10 cellular contexts compared by ENCODE assay signal in genomic region chr9:99130069-99130468, GRCh38. TPM values are rescaled to one million over a fixed set of nuclear protein-coding genes. Genes with fewer than 3 reads are reported as not detected.
DNase-seq lines count a peak whose midpoint lies in the region; ATAC-seq, FAIRE-seq and TF ChIP-seq lines count a peak whose summit lies in the region.
"Had no signal": no experiment of that assay in that cellular context is flagged by ENCODE, and none has a peak within 500 bp of the region (broad histone marks: within the 10 kb centered on the region; RNA-seq: fewer than 3 reads in every experiment).

No MANE protein-coding gene starts in this region.

- H3K36me3 Mint-ChIP-seq in activated CD4-positive, alpha-beta memory T cell treated with anti-CD3 and anti-CD28 coated beads for 36 hours: peaks cover 15% of the 10 kb centered on the region
- peaks cover 75% of the 10 kb centered on the region for H3K36me3 Mint-ChIP-seq in activated CD4-positive, alpha-beta memory T cell treated with anti-CD3 and anti-CD28 coated beads, Interleukin-2, amount 10 ng/mL, durations not matched to agents 7 days and 5 days (ENCODE audit: low read depth)
- H3K36me3 Mint-ChIP-seq in stimulated activated memory B cell treated with anti-CD40 and anti-IgM and Interleukin-4, amounts not matched to agents 10 μg/mL and 1 μg/mL and 100 μg/mL, for 72 hours: peaks cover 19% of the 10 kb centered on the region

- peak overlapping the region; percentile 23 for H3K27ac Mint-ChIP-seq in activated CD4-positive, alpha-beta memory T cell treated with anti-CD3 and anti-CD28 coated beads for 36 hours
- H3K27ac Mint-ChIP-seq in activated CD4-positive, alpha-beta memory T cell treated with anti-CD3 and anti-CD28 coated beads, Interleukin-2, amount 10 ng/mL, durations not matched to agents 7 days and 5 days: no peak overlapping the region
- peak overlapping the region; percentile 56 for H3K27ac Mint-ChIP-seq in stimulated activated memory B cell treated with anti-CD40 and anti-IgM and Interleukin-4, amounts not matched to agents 10 μg/mL and 1 μg/mL and 100 μg/mL, for 72 hours

- TF ChIP-seq CTCF in OCI-LY1 (IDR thresholded peaks at IDR 0.05; ENCODE audit: low read length) (no peak), vagina (IDR thresholded peaks at IDR 0.05) (no peak)

- H3K9ac ChIP-seq in OCI-LY1 (ENCODE audit: low read length): no peak overlapping the region

- POLR2A ChIA-PET in activated CD4-positive, alpha-beta memory T cell treated with anti-CD3 and anti-CD28 coated beads for 36 hours (lab: Charles Lee): no interaction called here
- POLR2A ChIA-PET in activated CD4-positive, alpha-beta memory T cell treated with anti-CD3 and anti-CD28 coated beads, Interleukin-2, amount 10 ng/mL, durations not matched to agents 7 days and 5 days (lab: Charles Lee): no interaction called here

- no peaks in the 10 kb centered on the region for H3K9me3 ChIP-seq in OCI-LY1 (ENCODE audit: low read length)
- no peaks in the 10 kb centered on the region for H3K9me3 ChIP-seq in vagina
- H3K9me3 ChIP-seq: SJSA1 had no signal

- no peak for DNase-seq in activated CD4-positive, alpha-beta memory T cell treated with anti-CD3 and anti-CD28 coated beads for 36 hours
- no peak for DNase-seq in activated CD4-positive, alpha-beta memory T cell treated with anti-CD3 and anti-CD28 coated beads, Interleukin-2, amount 10 ng/mL, durations not matched to agents 7 days and 5 days
- no peak for DNase-seq in vagina (ENCODE audit: extremely low spot score in 2 of 2)
- DNase-seq in RCC 7860 (ENCODE audit: low spot score): no peak
- no peak for DNase-seq in medulla oblongata (ENCODE audit: extremely low spot score)

- no peak for TF ChIP-seq POLR2A in vagina (IDR thresholded peaks at IDR 0.05)

- H3K27ac ChIP-seq in OCI-LY1 (ENCODE audit: low read depth, low read length, poor library complexity, severe bottlenecking): peak overlapping the region; percentile 66
- H3K27ac ChIP-seq in vagina: no peak overlapping the region
- H3K27ac ChIP-seq: cardiac muscle cell, SJSA1 had no signal

- intact Hi-C loops in activated CD4-positive, alpha-beta memory T cell treated with anti-CD3 and anti-CD28 coated beads for 36 hours (cut with micrococcal nuclease): no loop called here
- intact Hi-C loops in vagina (cut with DNase I): no loop called here

- H3K4me1 Mint-ChIP-seq in activated CD4-positive, alpha-beta memory T cell treated with anti-CD3 and anti-CD28 coated beads for 36 hours (ENCODE audit: low read depth): peaks cover 63% of the 10 kb centered on the region
- peaks cover 62% of the 10 kb centered on the region for H3K4me1 Mint-ChIP-seq in activated CD4-positive, alpha-beta memory T cell treated with anti-CD3 and anti-CD28 coated beads, Interleukin-2, amount 10 ng/mL, durations not matched to agents 7 days and 5 days
- peaks cover 67% of the 10 kb centered on the region for H3K4me1 Mint-ChIP-seq in stimulated activated memory B cell treated with anti-CD40 and anti-IgM and Interleukin-4, amounts not matched to agents 10 μg/mL and 1 μg/mL and 100 μg/mL, for 72 hours

- no peaks in the 10 kb centered on the region for H3K27me3 Mint-ChIP-seq in activated CD4-positive, alpha-beta memory T cell treated with anti-CD3 and anti-CD28 coated beads for 36 hours
- H3K27me3 Mint-ChIP-seq in activated CD4-positive, alpha-beta memory T cell treated with anti-CD3 and anti-CD28 coated beads, Interleukin-2, amount 10 ng/mL, durations not matched to agents 7 days and 5 days: no peaks in the 10 kb centered on the region
- no peaks in the 10 kb centered on the region for H3K27me3 Mint-ChIP-seq in stimulated activated memory B cell treated with anti-CD40 and anti-IgM and Interleukin-4, amounts not matched to agents 10 μg/mL and 1 μg/mL and 100 μg/mL, for 72 hours

- no peak overlapping the region for H3K4me3 Mint-ChIP-seq in activated CD4-positive, alpha-beta memory T cell treated with anti-CD3 and anti-CD28 coated beads for 36 hours
- no peak overlapping the region for H3K4me3 Mint-ChIP-seq in activated CD4-positive, alpha-beta memory T cell treated with anti-CD3 and anti-CD28 coated beads, Interleukin-2, amount 10 ng/mL, durations not matched to agents 7 days and 5 days
- no peak overlapping the region for H3K4me3 Mint-ChIP-seq in stimulated activated memory B cell treated with anti-CD40 and anti-IgM and Interleukin-4, amounts not matched to agents 10 μg/mL and 1 μg/mL and 100 μg/mL, for 72 hours

- ATAC-seq in HG02840 (IDR thresholded peaks at IDR 0.05; ENCODE audit: low FRiP score, unreplicated experiment): peak; percentile 63
- peak; percentile 97 for ATAC-seq in stimulated activated memory B cell treated with anti-CD40 and anti-IgM and Interleukin-4, amounts not matched to agents 10 μg/mL and 1 μg/mL and 100 μg/mL, for 72 hours

- CTCF ChIA-PET in activated CD4-positive, alpha-beta memory T cell treated with anti-CD3 and anti-CD28 coated beads for 36 hours (lab: Charles Lee): interaction anchor here (0.8 to 1.3 kb wide), 2 partner anchors 11 to 281 kb away, joined by 3 to 4 read pairs; no protein-coding TSS in a partner anchor
- CTCF ChIA-PET in activated CD4-positive, alpha-beta memory T cell treated with anti-CD3 and anti-CD28 coated beads, Interleukin-2, amount 10 ng/mL, durations not matched to agents 7 days and 5 days (lab: Charles Lee): interaction anchor here (1.2 kb wide), 1 partner anchor 129 kb away, joined by 3 read pairs; no protein-coding TSS in a partner anchor

- H3K4me2 ChIP-seq in OCI-LY1 (ENCODE audit: low read length): no peak overlapping the region; the same call in 1 of the 2 replicates

- no peaks in the 10 kb centered on the region for H3K9me2 ChIP-seq in OCI-LY1 (ENCODE audit: low read depth, low read length)

- H3K36me3 ChIP-seq in OCI-LY1 (ENCODE audit: insufficient read depth, low read length): peaks cover 31% of the 10 kb centered on the region; the same call in 1 of the 2 replicates
- no peaks in the 10 kb centered on the region for H3K36me3 ChIP-seq in vagina
- H3K36me3 ChIP-seq: cardiac muscle cell had no signal

- no peak for FAIRE-seq in RCC 7860 (lab: Jason Lieb, UNC)

- no peaks in the 10 kb centered on the region for H3K27me3 ChIP-seq in OCI-LY1 (ENCODE audit: insufficient read depth, low read length)
- H3K27me3 ChIP-seq in vagina: no peaks in the 10 kb centered on the region
- H3K27me3 ChIP-seq: cardiac muscle cell, SJSA1 had no signal

- H3F3A ChIP-seq in OCI-LY1 (ENCODE audit: insufficient read depth, low read length): no peaks in the 10 kb centered on the region

- no peaks in the 10 kb centered on the region for H4K20me1 ChIP-seq in OCI-LY1 (ENCODE audit: insufficient read depth, low read length)

- no peak overlapping the region for H2AFZ ChIP-seq in OCI-LY1 (ENCODE audit: low read length)

- peaks cover 71% of the 10 kb centered on the region for H3K4me1 ChIP-seq in OCI-LY1 (ENCODE audit: insufficient read depth, low read length, severe bottlenecking)
- H3K4me1 ChIP-seq in vagina: peaks cover 32% of the 10 kb centered on the region

- no peak overlapping the region for H3K4me3 ChIP-seq in OCI-LY1 (ENCODE audit: low read depth, low read length, poor library complexity, severe bottlenecking)
- H3K4me3 ChIP-seq in vagina: no peak overlapping the region
- H3K4me3 ChIP-seq: cardiac muscle cell, SJSA1 had no signal

- H3K79me2 ChIP-seq in OCI-LY1 (ENCODE audit: insufficient read depth, low read length): peaks cover 35% of the 10 kb centered on the region

- H3K9me3 Mint-ChIP-seq in activated CD4-positive, alpha-beta memory T cell treated with anti-CD3 and anti-CD28 coated beads for 36 hours: no peaks in the 10 kb centered on the region
- peaks cover 9% of the 10 kb centered on the region for H3K9me3 Mint-ChIP-seq in activated CD4-positive, alpha-beta memory T cell treated with anti-CD3 and anti-CD28 coated beads, Interleukin-2, amount 10 ng/mL, durations not matched to agents 7 days and 5 days
- H3K9me3 Mint-ChIP-seq in stimulated activated memory B cell treated with anti-CD40 and anti-IgM and Interleukin-4, amounts not matched to agents 10 μg/mL and 1 μg/mL and 100 μg/mL, for 72 hours: no peaks in the 10 kb centered on the region

RNA-seq across cellular contexts. Expression of gene TGFBR1, which starts 25.2 kb away (rescaled TPM):
- total RNA-seq in activated CD4-positive, alpha-beta memory T cell treated with anti-CD3 and anti-CD28 coated beads for 36 hours: 10 to 100 TPM; 25.4 to 26.3 TPM
- 10 to 100 TPM; 57.4 to 58.5 TPM for total RNA-seq in activated CD4-positive, alpha-beta memory T cell treated with anti-CD3 and anti-CD28 coated beads, Interleukin-2, amount 10 ng/mL, durations not matched to agents 7 days and 5 days
- 23.8 TPM for total RNA-seq in vagina
